In the genomic region with DNA sequence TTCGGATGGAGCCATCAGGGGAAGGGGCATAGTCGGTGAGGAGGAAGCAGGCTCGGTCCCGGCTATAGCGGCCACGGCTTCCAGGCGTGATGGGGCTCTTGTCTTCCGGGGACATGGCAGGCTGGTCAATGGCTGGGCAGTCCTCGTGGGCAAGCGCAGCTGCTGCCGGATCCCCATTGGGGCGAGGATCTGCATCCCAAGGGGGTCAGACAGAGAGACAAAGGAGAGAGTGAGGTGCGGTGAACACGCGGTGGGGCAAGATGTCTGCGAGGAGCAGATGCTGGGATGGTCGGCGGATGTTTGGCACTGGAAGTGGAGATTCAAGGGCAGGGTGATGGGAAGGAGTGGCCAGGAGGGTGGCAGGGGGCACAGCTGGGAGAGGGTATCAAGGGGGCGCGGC, we compare ENCODE assay signal across 31 cellular contexts. TPM values are rescaled to one million over a fixed set of nuclear protein-coding genes. Genes with fewer than 3 reads are reported as not detected.
"Had no signal": no experiment of that assay in that cellular context is flagged by ENCODE, and none has a peak within 500 bp of the region (broad histone marks: within the 10 kb centered on the region; RNA-seq: fewer than 3 reads in every experiment).

No MANE protein-coding gene starts in this region.

- H3K4me1 Mint-ChIP-seq: immature natural killer cell had no signal

- H3K27ac Mint-ChIP-seq: immature natural killer cell; nephron; stimulated activated naive B cell treated with anti-CD40 and anti-IgM and Interleukin-4, amounts not matched to agents 10 μg/mL and 1 μg/mL and 100 μg/mL, for 72 hours had no signal

- FAIRE-seq: islet of Langerhans, kidney had no signal

- H3K9me3 ChIP-seq: left lung, lower lobe of right lung, neutrophil, ovary, prostate gland, stomach, testis, thyroid gland, transverse colon, upper lobe of left lung, vagina had no signal

- H3K4me3 Mint-ChIP-seq: immature natural killer cell; naive thymus-derived CD8-positive, alpha-beta T cell; nephron; neural crest cell had no signal

- H3K27ac ChIP-seq: left lung, lower lobe of right lung, neutrophil, ovary, prostate gland, skin epidermis, stomach, testis, thyroid gland, transverse colon, upper lobe of left lung, vagina had no signal

- H3K36me3 Mint-ChIP-seq: naive thymus-derived CD8-positive, alpha-beta T cell had no signal

- H3K4me1 ChIP-seq: testis had no signal

- DNase-seq: immature natural killer cell; kidney; left colon; lower lobe of right lung; mammary epithelial cell; mesenchymal stem cell; occipital lobe; ovary; retina; right cardiac atrium; stimulated activated CD4-positive, alpha-beta T cell treated with anti-CD3 and anti-CD28 coated beads, Interleukin-12 subunit alpha, Interleukin-12 subunit beta, amount 100 ng/mL, for 4 hours; stimulated activated CD4-positive, alpha-beta T cell treated with anti-CD3 and anti-CD28 coated beads, Interleukin-15, amount 100 ng/mL, for 24 hours; stimulated activated CD4-positive, alpha-beta T cell treated with anti-CD3 and anti-CD28 coated beads, Interleukin-2, amount 100 ng/mL, for 24 hours; stimulated activated CD4-positive, alpha-beta T cell treated with anti-CD3 and anti-CD28 coated beads, Interleukin-4, amount 100 ng/mL, for 1 hour; stimulated activated naive B cell treated with anti-CD40 and anti-IgM and Interleukin-4, amounts not matched to agents 10 μg/mL and 1 μg/mL and 100 μg/mL, for 72 hours; stimulated activated naive CD8-positive, alpha-beta T cell treated with anti-CD3 and anti-CD28 coated beads, Interleukin-15, Interleukin-2, amounts not matched to agents 100 U/mL and 50 U/mL, for 24 hours; stomach; testis; thyroid gland; transverse colon; upper lobe of left lung had no signal

- H3K36me3 ChIP-seq: left lung, lower lobe of right lung, neutrophil, ovary, prostate gland, stomach, transverse colon, vagina had no signal

- H3K27me3 ChIP-seq: ovary, testis, thyroid gland, vagina had no signal

- ATAC-seq: left colon; left lung; lower lobe of right lung; naive thymus-derived CD8-positive, alpha-beta T cell; right cardiac atrium; sciatic nerve; stimulated activated naive B cell treated with anti-CD40 and anti-IgM and Interleukin-4, amounts not matched to agents 10 μg/mL and 1 μg/mL and 100 μg/mL, for 72 hours; stimulated activated naive CD8-positive, alpha-beta T cell treated with anti-CD3 and anti-CD28 coated beads, Interleukin-15, Interleukin-2, amounts not matched to agents 100 U/mL and 50 U/mL, for 24 hours had no signal

- H3K9me3 Mint-ChIP-seq: nephron, neural crest cell had no signal

- H3K4me3 ChIP-seq: left lung, lower lobe of right lung, ovary, prostate gland, skin epidermis, stomach, testis, thyroid gland, transverse colon, upper lobe of left lung, vagina had no signal

RNA-seq across cellular contexts. Expression of a gene that starts 8.6 kb away (rescaled TPM):
- polyA plus RNA-seq: immature natural killer cell; mammary epithelial cell; naive thymus-derived CD8-positive, alpha-beta T cell had no signal
